Comparison of ENCODE assay signal across 11 cellular contexts in the genomic region with DNA sequence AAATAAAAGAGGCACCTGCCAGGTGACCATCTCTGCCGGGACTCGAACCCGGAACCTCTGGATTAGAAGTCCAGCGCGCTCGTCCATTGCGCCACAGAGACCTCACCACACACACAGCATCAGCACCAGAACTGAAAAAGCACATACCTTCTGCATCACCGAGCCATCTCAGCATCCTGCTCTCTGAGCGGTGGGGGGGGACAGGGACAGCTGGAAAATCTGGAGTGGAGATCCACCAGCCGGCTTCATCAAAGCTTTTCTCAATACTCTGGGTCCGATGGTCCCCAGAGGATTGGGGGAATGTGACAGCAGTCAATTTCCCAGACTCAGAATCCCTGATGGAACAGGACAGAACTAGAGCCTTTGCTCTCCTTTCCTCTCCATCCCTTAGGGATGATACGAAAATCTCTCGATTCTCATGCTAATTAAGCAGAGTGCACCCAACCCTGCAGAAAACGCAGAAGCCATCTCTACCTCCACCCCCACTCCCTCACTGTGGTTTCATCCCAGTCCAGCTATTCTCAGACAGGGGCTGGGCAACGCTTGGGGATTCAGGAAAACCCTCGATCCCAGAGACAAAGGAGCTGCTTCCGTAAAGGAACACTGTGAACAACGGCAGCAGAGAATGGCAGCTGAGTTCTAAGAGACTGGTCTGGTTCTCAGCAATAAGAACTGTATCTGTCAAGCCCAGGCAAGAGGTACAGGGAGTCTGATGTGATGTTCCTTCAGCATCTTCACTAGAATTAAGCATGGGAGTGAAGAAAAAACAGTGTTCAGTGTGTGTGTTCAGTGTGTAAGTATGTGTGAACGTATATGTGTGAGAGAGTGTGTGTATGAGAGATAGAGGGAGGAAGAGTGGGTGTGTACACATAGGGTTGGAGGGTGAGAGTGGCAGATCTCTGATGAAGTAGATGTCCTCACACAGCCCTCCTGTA. TPM values are rescaled to one million over a fixed set of nuclear protein-coding genes. Genes with fewer than 3 reads are reported as not detected.
DNase-seq lines count a peak whose midpoint lies in the region; ATAC-seq, FAIRE-seq and TF ChIP-seq lines count a peak whose summit lies in the region.
"Had no signal": no experiment of that assay in that cellular context is flagged by ENCODE, and none has a peak within 500 bp of the region (broad histone marks: within the 10 kb centered on the region; RNA-seq: fewer than 3 reads in every experiment).

No MANE protein-coding gene starts in this region.

- POLR2A ChIA-PET in K562 (lab: Yijun Ruan, JAX), result interaction anchor here (0.6 to 0.7 kb wide), 2 partner anchors 9 to 54 kb away, joined by 3 read pairs; no protein-coding TSS in a partner anchor
- POLR2A ChIA-PET in GM10248 (lab: Yijun Ruan, JAX), result no interaction called here

- H3K27ac ChIP-seq in HUES64 (ENCODE audit: low read depth, low read length) (no peak overlapping the region), K562 (ENCODE audit: extremely low read depth, low read depth, low read length) (no peak overlapping the region), vagina (no peak overlapping the region)
- H3K27ac ChIP-seq: cardiac muscle cell, testis had no signal

- TF ChIP-seq CTCF in K562 (IDR thresholded peaks at IDR 0.05 in 2 of 3, conservative IDR thresholded peaks at IDR 0.05 in 1 of 3; ENCODE audit: insufficient read depth in 2 of 3, low read depth in 1 of 3, low read length in 3 of 3) (no peak), GM10248 (IDR thresholded peaks at IDR 0.05; ENCODE audit: control extremely low read depth, extremely low read depth, low read depth, missing control alignments) (no peak), vagina (IDR thresholded peaks at IDR 0.05) (no peak)

- H3K4me2 ChIP-seq in K562 (ENCODE audit: insufficient read depth, low read length), result no peak overlapping the region

- H3K36me3 ChIP-seq in HUES64 (ENCODE audit: insufficient read depth, low read length) (no peaks in the 10 kb centered on the region), K562 (ENCODE audit: control insufficient read depth, insufficient read depth, low read length) (no peaks in the 10 kb centered on the region), vagina (no peaks in the 10 kb centered on the region)
- H3K36me3 ChIP-seq: cardiac muscle cell had no signal

- H3K9me1 ChIP-seq in K562 (ENCODE audit: control insufficient read depth, insufficient read depth, low read length), result no peaks in the 10 kb centered on the region

- peaks cover 11% of the 10 kb centered on the region for H3K4me1 ChIP-seq in HUES64 (ENCODE audit: insufficient read depth, low read length)
- no peaks in the 10 kb centered on the region for H3K4me1 ChIP-seq in K562 (replicated peaks in 1 of 2; ENCODE audit: control insufficient read depth in 2 of 2, insufficient read depth in 2 of 2, low read length in 2 of 2)
- H3K4me1 ChIP-seq in vagina, result no peaks in the 10 kb centered on the region
- H3K4me1 ChIP-seq: testis had no signal

- intact Hi-C loops in K562 (cut with micrococcal nuclease), result no loop called here
- intact Hi-C loops in vagina (cut with DNase I), result no loop called here

- H2AFZ ChIP-seq in K562 (ENCODE audit: low read depth, low read length), result no peak overlapping the region

- no peaks in the 10 kb centered on the region for H3K9me3 ChIP-seq in HUES64 (ENCODE audit: insufficient read depth, low read depth, low read length)
- H3K9me3 ChIP-seq in K562 (replicated peaks; ENCODE audit: control insufficient read depth, insufficient read depth, low read depth, low read length), result no peaks in the 10 kb centered on the region
- no peaks in the 10 kb centered on the region for H3K9me3 ChIP-seq in vagina
- H3K9me3 ChIP-seq: testis had no signal

- FAIRE-seq in K562 (lab: Jason Lieb, UNC), result no peak
- FAIRE-seq: GM12892 had no signal

- 45% methylated on average over 19 of the region's 19 CpGs for WGBS in HUES64
- WGBS in K562 (ENCODE audit: insufficient coverage, low coverage, missing lambda C conversion rate), result 0% methylated on average over 19 of the region's 19 CpGs

- no peaks in the 10 kb centered on the region for H3K79me2 ChIP-seq in K562 (ENCODE audit: control insufficient read depth, insufficient read depth, low read length)

- BruUV-seq in K562 (replicated peaks; lab: Mats Ljungman, UMichigan), result no TSS peak

- TF ChIP-seq POLR2A in K562 (conservative IDR thresholded peaks at IDR 0.05) (no peak), vagina (IDR thresholded peaks at IDR 0.05) (no peak)

- no peak overlapping the region; the same call in 1 of the 2 replicates for H3K9ac ChIP-seq in HUES64 (ENCODE audit: low read depth, low read length)
- no peak overlapping the region for H3K9ac ChIP-seq in K562 (ENCODE audit: insufficient read depth in 1 of 2, low read depth in 2 of 2, low read length in 2 of 2)

- CTCF ChIA-PET in K562 (lab: Yijun Ruan, JAX; ENCODE audit: low intra/inter-chr PET ratio), result no interaction called here
- CTCF ChIA-PET in GM10248 (lab: Yijun Ruan, JAX), result interaction anchor here (1.0 to 5.1 kb wide), 5 partner anchors 9 to 72 kb away, joined by 3 to 26 read pairs (median 5); no protein-coding TSS in a partner anchor

- H4K20me1 ChIP-seq in K562 (replicated peaks; ENCODE audit: control insufficient read depth, insufficient read depth, low read length), result no peaks in the 10 kb centered on the region

- H3K4me3 ChIP-seq in HUES64 (ENCODE audit: low read length) (peak overlapping the region; percentile 42), K562 (no peak overlapping the region), vagina (no peak overlapping the region)
- H3K4me3 ChIP-seq: cardiac muscle cell, testis had no signal

- no peak for TF ChIP-seq EP300 in K562 (IDR thresholded peaks at IDR 0.05; ENCODE audit: low read length)

- no peak for TF ChIP-seq RAD21 in K562 (CRISPR knock-in tag; conservative IDR thresholded peaks at IDR 0.05 in 1 of 2, IDR thresholded peaks at IDR 0.05 in 1 of 2)

- H3K27me3 ChIP-seq in HUES64 (ENCODE audit: insufficient read depth, low read length) (no peaks in the 10 kb centered on the region), K562 (ENCODE audit: control insufficient read depth in 2 of 2, insufficient read depth in 2 of 2, low read length in 2 of 2) (no peaks in the 10 kb centered on the region; a peak in 1 of 5 replicates), vagina (no peaks in the 10 kb centered on the region)
- H3K27me3 ChIP-seq: cardiac muscle cell, testis had no signal

- DNase-seq in D341Med (ENCODE audit: low spot score) (peak; percentile 63), K562 (ENCODE audit: extremely low read depth in 1 of 4, low spot score in 3 of 4) (peak in 2 of 4 experiments; percentile 1 to 19), left kidney (ENCODE audit: low read depth, low spot score) (peak; percentile 50), GM10248 (ENCODE audit: extremely low spot score) (no peak), vagina (ENCODE audit: extremely low spot score in 2 of 2) (no peak)
- no peak for DNase-seq in stimulated activated CD4-positive, alpha-beta T cell treated with anti-CD3 and anti-CD28 coated beads, Interleukin-4, amount 100 ng/mL, for 4 hours
- DNase-seq: testis had no signal

- ATAC-seq in K562, result no peak
- ATAC-seq in GM19395 (IDR thresholded peaks at IDR 0.05; ENCODE audit: unreplicated experiment), result no peak

- in situ Hi-C loops in K562 (cut with MboI), result no loop called here

TF ChIP-seq in K562, 482 proteins besides CTCF, POLR2A, EP300 and RAD21 (continues in another document):
- TF ChIP-seq TBP (optimal IDR thresholded peaks at IDR 0.05; ENCODE audit: low read depth, low read length), result peak; percentile 88
- no peak for TF ChIP-seq ETS2 (tag; IDR thresholded peaks at IDR 0.05; ENCODE audit: borderline replicate concordance, poor library complexity, severe bottlenecking)
- TF ChIP-seq POLR2H (tag; IDR thresholded peaks at IDR 0.05; ENCODE audit: low read depth), result peak; percentile 90

RNA-seq across cellular contexts. Expression of a gene that starts 29.6 kb away (rescaled TPM):
- 5.2 TPM for polyA plus RNA-seq in HUES64 (2013, experiment 1 of 2)
- polyA plus RNA-seq in HUES64 (2013, experiment 2 of 2), result 6.8 TPM
- not detected in 2 replicates for total RNA-seq in K562 (2011; cell fraction: chromatin; rRNA removed; ENCODE audit: low replicate concordance)
- total RNA-seq in K562 (2011; cell fraction: nucleolus; rRNA removed), result 0.50 TPM in 1 of 2 replicates, not detected in the other
- total RNA-seq in K562 (2011; cell fraction: nucleoplasm; rRNA removed), result not detected in 2 replicates
- total RNA-seq in K562 (2014; rRNA removed), result not detected in 2 replicates
- total RNA-seq in K562 (2014; rRNA removed; fragmentation: Illumina TruSeq; extraction: Trizol), result not detected in 2 replicates
- not detected in 2 replicates for total RNA-seq in K562 (2015; rRNA removed; fragmentation: Illumina TruSeq; extraction: Trizol)
- not detected in 2 replicates for total RNA-seq in K562 (2021)
- polyA plus RNA-seq in K562 (2011; rRNA removed), result not detected in 2 replicates
- not detected in 2 replicates for polyA plus RNA-seq in K562 (2011; cell fraction: cytosol; rRNA removed)
- polyA plus RNA-seq in K562 (2011; cell fraction: nucleus; rRNA removed), result 0.04 TPM in 1 of 2 replicates, not detected in the other
- polyA plus RNA-seq in K562 (2012), result 0.03 TPM in 1 of 2 replicates, not detected in the other
- polyA plus RNA-seq in K562 (2014; fragmentation: Illumina TruSeq; extraction: Trizol), result 0.04 TPM in 1 of 2 replicates, not detected in the other
- not detected for polyA plus RNA-seq in K562 (2014; fragmentation: Nextera tagmentation; extraction: Ambion mirVana)
- not detected in 2 replicates for polyA plus RNA-seq in K562 (2014; rRNA removed)
- polyA minus RNA-seq in K562 (2011; rRNA and poly(A)+ RNA removed), result not detected in 2 replicates
- not detected in 2 replicates for polyA minus RNA-seq in K562 (2011; cell fraction: cytosol; rRNA and poly(A)+ RNA removed)
- not detected in 2 replicates for polyA minus RNA-seq in K562 (2011; cell fraction: nucleus; rRNA and poly(A)+ RNA removed)
- total RNA-seq in vagina, result 23.8 TPM

Comparison
In these comparisons a context has a peak if more than half of its experiments do, and no peak if none do; other contexts are left out.
1. DNase-seq: peak in D341Med (single experiment) and left kidney (single experiment); none in GM10248 (single experiment), vagina (0 of 2) and stimulated activated CD4-positive, alpha-beta T cell treated with anti-CD3 and anti-CD28 coated beads, Interleukin-4, amount 100 ng/mL, for 4 hours (0 of 2).
2. RNA of a gene that starts 29.6 kb away (total RNA-seq): 23.8 TPM in vagina (single experiment); 0.50 TPM in K562; every median in the first group is over 10 times any median in the second.